ENCODE assay signal across 8 cellular contexts in genomic region chr4:76949293-76950051, GRCh38. TPM values are rescaled to one million over a fixed set of nuclear protein-coding genes. Genes with fewer than 3 reads are reported as not detected.
DNase-seq lines count a peak whose midpoint lies in the region; ATAC-seq and TF ChIP-seq lines count a peak whose summit lies in the region.

TSS of gene SEPTIN11 (plus strand) at chr4:76949752. CDS start at chr4:76949904, 152 bp downstream.

- no peak for TF ChIP-seq CTCF in prostate gland (IDR thresholded peaks at IDR 0.05)

- H3K27ac ChIP-seq in prostate gland, result peak within 1 kb of the TSS; percentile 87 to 88

- no peaks in the 10 kb centered on the region for H3K27me3 ChIP-seq in prostate gland (replicated peaks; ENCODE audit: insufficient read depth)

- intact Hi-C loops in T-helper 1 cell treated with Interleukin-12 subunit alpha and Interleukin-12 subunit beta and Interleukin-4 antibody, amounts not matched to agents 30 ng/mL and 1 ng/mL, for 36 hours (cut with micrococcal nuclease), result loop anchor here (1.0 to 5.0 kb wide), 8 partner anchors 11 to 253 kb away; partner anchors contain the start of genes CCNG2 and CCNI
- intact Hi-C loops in left cardiac atrium (cut with DNase I) (loop anchor here in 1 of 2 donors (5.0 kb wide), 1 partner anchor 38 kb away; no protein-coding TSS in a partner anchor), prostate gland (cut with DNase I) (loop anchor here (5.0 to 10.0 kb wide), 5 partner anchors 95 to 435 kb away; partner anchors contain the start of gene CCNI)

- WGBS in prostate gland, result under 1% methylated on average over 48 of the region's 85 CpGs

- H3K4me1 ChIP-seq in prostate gland (replicated peaks), result no peaks in the 10 kb centered on the region

- ATAC-seq in HG02870 (IDR thresholded peaks at IDR 0.05; ENCODE audit: unreplicated experiment) (peak; percentile 62), left cardiac atrium (peak; percentile 93 to 95)

- no peaks in the 10 kb centered on the region for H3K36me3 ChIP-seq in prostate gland

- DNase-seq in NCI-H146 (lab: John Stamatoyannopoulos, UW) (peak; percentile 96), amniotic stem cell (lab: John Stamatoyannopoulos, UW) (peak; percentile 93), left cardiac atrium (peak; percentile 96), prostate gland (ENCODE audit: low spot score) (peak; percentile 88), ureter (ENCODE audit: low spot score) (peak; percentile 95)

- H3K4me3 ChIP-seq in prostate gland, result peak within 1 kb of the TSS; percentile 62 to 71

- H3K9me3 ChIP-seq in prostate gland, result no peaks in the 10 kb centered on the region

- TF ChIP-seq POLR2A in GM15510 (IDR thresholded peaks at IDR 0.05; ENCODE audit: borderline replicate concordance, extremely low read depth, insufficient read length), result peak; percentile 98
- peak; percentile 76 for TF ChIP-seq POLR2A in prostate gland (IDR thresholded peaks at IDR 0.05)

RNA-seq across cellular contexts. Expression of gene SEPTIN11, which starts in this region (rescaled TPM):
- total RNA-seq in T-helper 1 cell treated with Interleukin-12 subunit alpha and Interleukin-12 subunit beta and Interleukin-4 antibody, amounts not matched to agents 30 ng/mL and 1 ng/mL, for 36 hours, result 16.3 and 17.3 TPM in 2 replicates
- total RNA-seq in left cardiac atrium (10 to 100 TPM; 59.6 to 65.6 TPM), prostate gland (10 to 100 TPM; 19.4 to 39.1 TPM), ureter (139 TPM)

Comparison
In these comparisons a context has a peak if more than half of its experiments do, and no peak if none do; other contexts are left out.
1. Peak in every context shown above with its lines: DNase-seq, ATAC-seq, H3K4me3 ChIP-seq and H3K27ac ChIP-seq.